19 cellular contexts compared by ENCODE assay signal in the genomic region with DNA sequence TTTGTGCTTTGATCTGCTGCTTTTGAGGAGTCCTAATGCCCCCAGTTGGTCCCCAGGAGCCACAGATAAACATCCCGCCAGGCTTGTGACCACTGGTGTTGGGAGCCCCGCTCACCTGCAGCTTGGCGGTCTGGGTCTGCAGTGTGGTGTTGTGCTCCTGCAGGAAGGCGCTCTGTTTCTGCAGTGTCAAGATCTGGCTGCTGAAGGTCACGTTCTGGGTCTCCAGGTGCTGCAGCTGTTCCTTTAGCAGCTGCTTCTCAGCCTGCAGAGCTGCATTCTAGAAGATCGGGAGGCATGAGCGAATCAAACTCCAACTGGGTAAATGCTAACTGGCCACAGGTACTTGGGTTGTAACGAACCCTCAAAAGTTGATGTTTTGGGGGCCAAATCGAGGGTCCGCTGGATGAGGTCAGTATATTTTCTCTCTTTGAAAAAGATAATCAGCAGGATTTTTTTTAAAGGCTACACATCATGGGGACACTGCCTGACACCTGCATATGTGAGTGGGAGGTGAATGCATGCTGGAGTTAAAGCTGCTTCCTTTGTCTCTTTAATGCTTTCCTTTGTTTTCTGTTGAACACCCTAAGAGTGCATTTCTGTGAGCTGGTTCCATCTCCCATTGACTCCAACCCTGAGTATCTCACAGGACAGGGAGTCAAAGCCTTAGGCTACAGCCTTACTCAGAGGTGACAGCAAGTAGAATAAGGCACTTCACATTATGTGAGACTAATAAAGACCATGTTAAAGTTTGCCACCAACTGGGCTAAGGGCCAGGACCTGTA.
DNase-seq lines count a peak whose midpoint lies in the region; ATAC-seq, FAIRE-seq and TF ChIP-seq lines count a peak whose summit lies in the region.
"Had no signal": no experiment of that assay in that cellular context is flagged by ENCODE, and none has a peak within 500 bp of the region (broad histone marks: within the 10 kb centered on the region; RNA-seq: fewer than 3 reads in every experiment).

No MANE protein-coding gene starts in this region.

- H3K9ac ChIP-seq in H9 (ENCODE audit: extremely low read depth, insufficient read length, low read length) (no peak overlapping the region), kidney (ENCODE audit: low read length in 2 of 2) (no peak overlapping the region), trophoblast cell (ENCODE audit: low read length) (no peak overlapping the region)

- H2BK12ac ChIP-seq in H9 (ENCODE audit: insufficient read length, low read depth, low read length) (no peak overlapping the region), trophoblast cell (ENCODE audit: low read length) (no peak overlapping the region)

- H3K79me2 ChIP-seq in H9 (ENCODE audit: insufficient read depth, low read length), result no peaks in the 10 kb centered on the region
- H3K79me2 ChIP-seq in trophoblast cell (ENCODE audit: control insufficient read depth, insufficient read depth, low read length, poor library complexity), result no peaks in the 10 kb centered on the region

- H3K36me3 ChIP-seq in CD8-positive, alpha-beta T cell (ENCODE audit: insufficient read depth, low read length), result peaks cover 91% of the 10 kb centered on the region
- H3K36me3 ChIP-seq in kidney (ENCODE audit: control insufficient read depth in 1 of 2, insufficient read depth in 2 of 2, low read length in 2 of 2) (peaks cover 20 to 21% of the 10 kb centered on the region in 2 donors), trophoblast cell (ENCODE audit: control insufficient read depth in 1 of 2, insufficient read depth in 2 of 2, low read length in 2 of 2) (peaks cover 5 to 7% of the 10 kb centered on the region in 2 experiments)
- H3K36me3 ChIP-seq: tibial artery had no signal

- no CpG with 5 or more reads among the region's 10 CpGs for WGBS in H9 (ENCODE audit: extremely low coverage, insufficient read length, low lambda C conversion rate)
- no CpG with 5 or more reads among the region's 10 CpGs for WGBS in trophoblast cell (ENCODE audit: extremely low coverage, insufficient coverage, insufficient read length)

- H2AFZ ChIP-seq in H9 (ENCODE audit: low read length) (no peak overlapping the region), trophoblast cell (ENCODE audit: insufficient read depth, low read length, poor library complexity) (no peak overlapping the region)

- H3K27me3 Mint-ChIP-seq in CD8-positive, alpha-beta T cell (ENCODE audit: low read depth), result no peaks in the 10 kb centered on the region
- no peaks in the 10 kb centered on the region for H3K27me3 Mint-ChIP-seq in H9 (ENCODE audit: low read depth)
- H3K27me3 Mint-ChIP-seq in activated CD8-positive, alpha-beta T cell treated with anti-CD3 and anti-CD28 coated beads, Interleukin-2, amount 10 ng/mL, durations not matched to agents 7 days and 5 days (ENCODE audit: low read depth), result no peaks in the 10 kb centered on the region
- H3K27me3 Mint-ChIP-seq: activated naive CD8-positive, alpha-beta T cell treated with anti-CD3 and anti-CD28 coated beads, Interleukin-2, amount 10 ng/mL, durations not matched to agents 7 days and 5 days; brain had no signal

- no peak overlapping the region for H4K5ac ChIP-seq in H9 (ENCODE audit: insufficient read length, low read depth, low read length)

- H3K9me3 Mint-ChIP-seq in CD8-positive, alpha-beta T cell, result no peaks in the 10 kb centered on the region
- no peaks in the 10 kb centered on the region for H3K9me3 Mint-ChIP-seq in H9
- H3K9me3 Mint-ChIP-seq in activated CD8-positive, alpha-beta T cell treated with anti-CD3 and anti-CD28 coated beads, Interleukin-2, amount 10 ng/mL, durations not matched to agents 7 days and 5 days (ENCODE audit: insufficient read depth), result no peaks in the 10 kb centered on the region
- H3K9me3 Mint-ChIP-seq: activated naive CD8-positive, alpha-beta T cell treated with anti-CD3 and anti-CD28 coated beads, Interleukin-2, amount 10 ng/mL, durations not matched to agents 7 days and 5 days; brain; neural crest cell had no signal

- no peak overlapping the region for H3K4me3 Mint-ChIP-seq in CD8-positive, alpha-beta T cell
- H3K4me3 Mint-ChIP-seq in H9, result peak overlapping the region; percentile 45 to 58
- H3K4me3 Mint-ChIP-seq in activated CD8-positive, alpha-beta T cell treated with anti-CD3 and anti-CD28 coated beads, Interleukin-2, amount 10 ng/mL, durations not matched to agents 7 days and 5 days, result no peak overlapping the region
- H3K4me3 Mint-ChIP-seq: activated naive CD8-positive, alpha-beta T cell treated with anti-CD3 and anti-CD28 coated beads, Interleukin-2, amount 10 ng/mL, durations not matched to agents 7 days and 5 days; brain; neural crest cell had no signal

- H3T11ph ChIP-seq in H9 (ENCODE audit: low read length), result no peak overlapping the region

- peak overlapping the region; percentile 49 for H3K27ac Mint-ChIP-seq in CD8-positive, alpha-beta T cell
- H3K27ac Mint-ChIP-seq in H9, result peak overlapping the region; percentile 89 to 96 (median 94)
- H3K27ac Mint-ChIP-seq in activated CD8-positive, alpha-beta T cell treated with anti-CD3 and anti-CD28 coated beads, Interleukin-2, amount 10 ng/mL, durations not matched to agents 7 days and 5 days, result peak overlapping the region; percentile 8
- H3K27ac Mint-ChIP-seq: activated naive CD8-positive, alpha-beta T cell treated with anti-CD3 and anti-CD28 coated beads, Interleukin-2, amount 10 ng/mL, durations not matched to agents 7 days and 5 days; brain had no signal

- H3K4me3 ChIP-seq in CD8-positive, alpha-beta T cell (ENCODE audit: low read depth, low read length), result no peak overlapping the region
- H3K4me3 ChIP-seq in kidney (ENCODE audit: low read length in 2 of 2) (no peak overlapping the region), trophoblast cell (ENCODE audit: low read depth, low read length) (no peak overlapping the region)
- H3K4me3 ChIP-seq: tibial artery had no signal

- no peak for DNase-seq in CD8-positive, alpha-beta T cell
- DNase-seq in H9, result peak; percentile 71
- DNase-seq in activated CD8-positive, alpha-beta T cell treated with anti-CD3 and anti-CD28 coated beads, Interleukin-2, amount 10 ng/mL, durations not matched to agents 7 days and 5 days, result no peak
- peak; percentile 7 for DNase-seq in kidney
- no peak for DNase-seq in GM12892 (ENCODE audit: insufficient read length)
- DNase-seq in NCI-H2227 treated with DMSO at 0.1 percent for 48 hours (lab: John Stamatoyannopoulos, UW), result no peak
- no peak for DNase-seq in trophoblast cell
- DNase-seq: activated naive CD8-positive, alpha-beta T cell treated with anti-CD3 and anti-CD28 coated beads, Interleukin-2, amount 10 ng/mL, durations not matched to agents 7 days and 5 days; AML-193; DMS 273 treated with DMSO at 0.1 percent for 48 hours; left cardiac atrium; NCI-H1417 treated with DMSO at 0.1 percent for 48 hours; RPMI8226; tibial artery had no signal

- no peak overlapping the region for H3K56ac ChIP-seq in H9 (ENCODE audit: insufficient read length, low read depth, low read length)

- H3K4me2 ChIP-seq in H9 (ENCODE audit: insufficient read depth, insufficient read length, low read length) (peak overlapping the region; percentile 26), trophoblast cell (ENCODE audit: low read length) (no peak overlapping the region)

- H3K4me1 Mint-ChIP-seq in CD8-positive, alpha-beta T cell (ENCODE audit: low read depth), result peaks cover 27% of the 10 kb centered on the region
- peaks cover 37 to 46% of the 10 kb centered on the region in 2 experiments for H3K4me1 Mint-ChIP-seq in H9
- peaks cover 27% of the 10 kb centered on the region for H3K4me1 Mint-ChIP-seq in activated CD8-positive, alpha-beta T cell treated with anti-CD3 and anti-CD28 coated beads, Interleukin-2, amount 10 ng/mL, durations not matched to agents 7 days and 5 days (ENCODE audit: low read depth)
- H3K4me1 Mint-ChIP-seq: brain, neural crest cell had no signal

- H3K27ac ChIP-seq in CD8-positive, alpha-beta T cell (ENCODE audit: low read depth, low read length), result no peak overlapping the region
- H3K27ac ChIP-seq in H9 (ENCODE audit: insufficient read length, low read depth, low read length) (peak overlapping the region; percentile 4), kidney (ENCODE audit: low read depth in 2 of 2, low read length in 2 of 2) (no peak overlapping the region), trophoblast cell (ENCODE audit: low read depth, low read length) (no peak overlapping the region)
- H3K27ac ChIP-seq: tibial artery had no signal

- CTCF ChIA-PET in CD8-positive, alpha-beta T cell (lab: Charles Lee), result interaction anchor here (0.8 to 1.4 kb wide), 4 partner anchors 10 to 110 kb away, joined by 3 to 4 read pairs (median 3); no protein-coding TSS in a partner anchor
- CTCF ChIA-PET in activated CD8-positive, alpha-beta T cell treated with anti-CD3 and anti-CD28 coated beads, Interleukin-2, amount 10 ng/mL, durations not matched to agents 7 days and 5 days (lab: Charles Lee), result interaction anchor here (0.7 to 2.0 kb wide), 3 partner anchors 10 to 20 kb away, joined by 3 to 5 read pairs (median 4); no protein-coding TSS in a partner anchor

- H3K79me1 ChIP-seq in H9 (ENCODE audit: insufficient read depth, low read depth, low read length, poor library complexity, severe bottlenecking) (no peaks in the 10 kb centered on the region), trophoblast cell (ENCODE audit: low read length) (no peaks in the 10 kb centered on the region)

- H4K8ac ChIP-seq in H9 (replicated peaks; ENCODE audit: insufficient read length, low read depth, low read length) (no peak overlapping the region), trophoblast cell (ENCODE audit: low read depth, low read length) (no peak overlapping the region)

- H3K9me3 ChIP-seq in CD8-positive, alpha-beta T cell (ENCODE audit: low read length), result no peaks in the 10 kb centered on the region
- H3K9me3 ChIP-seq in H9 (ENCODE audit: control insufficient read depth, low read depth, low read length) (no peaks in the 10 kb centered on the region), kidney (ENCODE audit: control insufficient read depth in 1 of 2, low read length in 2 of 2) (no peaks in the 10 kb centered on the region), trophoblast cell (ENCODE audit: insufficient read depth, low read depth, low read length) (no peaks in the 10 kb centered on the region)
- H3K9me3 ChIP-seq: tibial artery had no signal

- no peaks in the 10 kb centered on the region for H3K23me2 ChIP-seq in H9 (ENCODE audit: insufficient read length, low read depth, low read length, poor library complexity, severe bottlenecking)

- H4K20me1 ChIP-seq in H9 (ENCODE audit: control insufficient read depth, insufficient read depth, insufficient read length), result no peaks in the 10 kb centered on the region

- H3K4me1 ChIP-seq in CD8-positive, alpha-beta T cell (ENCODE audit: insufficient read depth, low read length), result peaks cover 13% of the 10 kb centered on the region
- peaks cover 12% of the 10 kb centered on the region; the same call in 1 of the 2 replicates for H3K4me1 ChIP-seq in H9 (ENCODE audit: insufficient read depth, low read length)
- H3K4me1 ChIP-seq in kidney (ENCODE audit: control insufficient read depth in 1 of 2, insufficient read depth in 1 of 2, low read depth in 1 of 2, low read length in 2 of 2), result no peaks in the 10 kb centered on the region
- H3K4me1 ChIP-seq in trophoblast cell (ENCODE audit: control insufficient read depth in 1 of 2, insufficient read depth in 2 of 2, low read length in 2 of 2), result no peaks in the 10 kb centered on the region
- H3K4me1 ChIP-seq: tibial artery had no signal

- no peak overlapping the region for H3K23ac ChIP-seq in H9 (ENCODE audit: insufficient read length, low read depth, low read length)
- H3K23ac ChIP-seq in trophoblast cell (ENCODE audit: low read length), result no peak overlapping the region

- H2BK5ac ChIP-seq in H9 (ENCODE audit: insufficient read length, low read length) (no peak overlapping the region), trophoblast cell (ENCODE audit: low read depth, low read length, poor library complexity) (no peak overlapping the region)

- POLR2A ChIA-PET in CD8-positive, alpha-beta T cell (lab: Charles Lee), result interaction anchor here (0.6 kb wide), 1 partner anchor 62 kb away, joined by 3 read pairs; a partner anchor contains a TSS
- POLR2A ChIA-PET in activated CD8-positive, alpha-beta T cell treated with anti-CD3 and anti-CD28 coated beads, Interleukin-2, amount 10 ng/mL, durations not matched to agents 7 days and 5 days (lab: Charles Lee), result no interaction called here

- no peak overlapping the region for H3K14ac ChIP-seq in H9 (ENCODE audit: insufficient read depth, low read length)
- H3K14ac ChIP-seq in trophoblast cell (ENCODE audit: low read length), result no peak overlapping the region

- H3K18ac ChIP-seq in H9 (ENCODE audit: insufficient read length, low read depth, low read length) (no peak overlapping the region), trophoblast cell (ENCODE audit: low read length) (no peak overlapping the region)

- peaks cover 92% of the 10 kb centered on the region for H3K36me3 Mint-ChIP-seq in CD8-positive, alpha-beta T cell
- peaks cover 34 to 73% (median 64%) of the 10 kb centered on the region in 3 experiments for H3K36me3 Mint-ChIP-seq in H9 (ENCODE audit: insufficient read depth in 1 of 3, low read depth in 3 of 3)
- H3K36me3 Mint-ChIP-seq in activated CD8-positive, alpha-beta T cell treated with anti-CD3 and anti-CD28 coated beads, Interleukin-2, amount 10 ng/mL, durations not matched to agents 7 days and 5 days (ENCODE audit: low read depth), result peaks cover 93% of the 10 kb centered on the region

- no peak overlapping the region for H2BK15ac ChIP-seq in H9 (ENCODE audit: low read depth, low read length)

- H2BK120ac ChIP-seq in H9 (ENCODE audit: low read depth, low read length, poor library complexity, severe bottlenecking) (no peak overlapping the region), trophoblast cell (ENCODE audit: insufficient read depth, low read length, poor library complexity) (no peak overlapping the region)

- no peaks in the 10 kb centered on the region for H3K27me3 ChIP-seq in CD8-positive, alpha-beta T cell (ENCODE audit: insufficient read depth, low read length)
- no peaks in the 10 kb centered on the region for H3K27me3 ChIP-seq in H9 (ENCODE audit: insufficient read depth, low read length)
- H3K27me3 ChIP-seq in trophoblast cell (ENCODE audit: insufficient read depth, low read length), result no peaks in the 10 kb centered on the region

- ATAC-seq in CD8-positive, alpha-beta T cell, result no peak
- ATAC-seq in activated CD8-positive, alpha-beta T cell treated with anti-CD3 and anti-CD28 coated beads, Interleukin-2, amount 10 ng/mL, durations not matched to agents 7 days and 5 days, result no peak
- ATAC-seq in GM21825 (IDR thresholded peaks at IDR 0.05; ENCODE audit: unreplicated experiment), result no peak
- ATAC-seq: left cardiac atrium had no signal

- H3K4ac ChIP-seq in H9 (ENCODE audit: low read depth, low read length), result no peak overlapping the region
- no peak overlapping the region for H3K4ac ChIP-seq in trophoblast cell (ENCODE audit: low read depth, low read length)

- TF ChIP-seq POLR2A in GM12892 (IDR thresholded peaks at IDR 0.05; ENCODE audit: low read depth, low read length), result no peak

- no peak overlapping the region for H2BK20ac ChIP-seq in H9 (ENCODE audit: low read depth, low read length, poor library complexity, severe bottlenecking)

- H4K12ac ChIP-seq in trophoblast cell (ENCODE audit: low read depth, low read length), result no peak overlapping the region

- intact Hi-C loops in CD8-positive, alpha-beta T cell (cut with DNase I, micrococcal nuclease), result no loop called here
- intact Hi-C loops in kidney (cut with DNase I), result no loop called here

- no peak for TF ChIP-seq CTCF in CD8-positive, alpha-beta T cell (IDR thresholded peaks at IDR 0.05)
- TF ChIP-seq CTCF in H9 (conservative IDR thresholded peaks at IDR 0.05) (no peak), kidney (IDR thresholded peaks at IDR 0.05; ENCODE audit: borderline replicate concordance, extremely low read depth, insufficient read depth) (no peak)

- FAIRE-seq in kidney (lab: Jason Lieb, UNC) (no peak), GM12892 (lab: Jason Lieb, UNC) (no peak)
- FAIRE-seq: colon, endometrium had no signal

- no peak overlapping the region for H4K91ac ChIP-seq in H9 (ENCODE audit: insufficient read length, low read depth, low read length)
- no peak overlapping the region for H4K91ac ChIP-seq in trophoblast cell (ENCODE audit: low read depth, low read length)

- H2AK5ac ChIP-seq in H9 (ENCODE audit: insufficient read length, low read length) (no peak overlapping the region), trophoblast cell (ENCODE audit: low read length) (no peak overlapping the region)

Comparison
In these comparisons a context has a peak if more than half of its experiments do, and no peak if none do; other contexts are left out.
1. DNase-seq: peak in H9 (single experiment) and kidney (single experiment); none in CD8-positive, alpha-beta T cell (0 of 7), activated CD8-positive, alpha-beta T cell treated with anti-CD3 and anti-CD28 coated beads, Interleukin-2, amount 10 ng/mL, durations not matched to agents 7 days and 5 days (single experiment), GM12892 (single experiment), NCI-H2227 treated with DMSO at 0.1 percent for 48 hours (single experiment) and trophoblast cell (0 of 2).
2. H3K27ac Mint-ChIP-seq: peak in every context shown above with its lines; median percentile 94 in H9; 49 in CD8-positive, alpha-beta T cell; 8 in activated CD8-positive, alpha-beta T cell treated with anti-CD3 and anti-CD28 coated beads, Interleukin-2, amount 10 ng/mL, durations not matched to agents 7 days and 5 days.
3. H3K4me3 Mint-ChIP-seq: peak in H9 (2 of 2); none in CD8-positive, alpha-beta T cell (single experiment) and activated CD8-positive, alpha-beta T cell treated with anti-CD3 and anti-CD28 coated beads, Interleukin-2, amount 10 ng/mL, durations not matched to agents 7 days and 5 days (single experiment).